In the genomic region with DNA sequence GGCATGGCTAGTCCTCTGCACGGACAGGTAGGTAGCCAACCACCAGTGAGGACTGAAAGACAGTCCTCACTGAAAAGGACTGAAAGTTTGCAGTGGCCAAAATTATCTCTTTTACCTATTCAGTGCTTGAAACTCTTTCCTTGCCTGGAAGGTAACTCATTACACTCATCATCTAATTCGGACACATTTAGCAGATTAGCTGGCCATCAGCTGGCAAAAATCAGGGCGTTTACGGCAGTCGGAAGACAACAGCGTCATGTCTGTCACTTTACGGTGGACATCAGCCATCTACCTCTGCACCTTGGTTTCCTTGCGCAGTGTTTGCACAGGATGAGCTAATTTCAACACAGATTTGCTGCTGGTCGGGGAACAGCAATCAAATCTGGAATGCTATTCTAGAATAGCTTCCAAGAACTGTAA, we compare ENCODE assay signal across 1 cellular context.
TF ChIP-seq lines count a peak whose summit lies in the region.

No MANE protein-coding gene starts in this region.

TF ChIP-seq in K562, 482 proteins besides CTCF, POLR2A, EP300 and RAD21 (continued from another document and continues in another):
- TF ChIP-seq, protein P1, sequence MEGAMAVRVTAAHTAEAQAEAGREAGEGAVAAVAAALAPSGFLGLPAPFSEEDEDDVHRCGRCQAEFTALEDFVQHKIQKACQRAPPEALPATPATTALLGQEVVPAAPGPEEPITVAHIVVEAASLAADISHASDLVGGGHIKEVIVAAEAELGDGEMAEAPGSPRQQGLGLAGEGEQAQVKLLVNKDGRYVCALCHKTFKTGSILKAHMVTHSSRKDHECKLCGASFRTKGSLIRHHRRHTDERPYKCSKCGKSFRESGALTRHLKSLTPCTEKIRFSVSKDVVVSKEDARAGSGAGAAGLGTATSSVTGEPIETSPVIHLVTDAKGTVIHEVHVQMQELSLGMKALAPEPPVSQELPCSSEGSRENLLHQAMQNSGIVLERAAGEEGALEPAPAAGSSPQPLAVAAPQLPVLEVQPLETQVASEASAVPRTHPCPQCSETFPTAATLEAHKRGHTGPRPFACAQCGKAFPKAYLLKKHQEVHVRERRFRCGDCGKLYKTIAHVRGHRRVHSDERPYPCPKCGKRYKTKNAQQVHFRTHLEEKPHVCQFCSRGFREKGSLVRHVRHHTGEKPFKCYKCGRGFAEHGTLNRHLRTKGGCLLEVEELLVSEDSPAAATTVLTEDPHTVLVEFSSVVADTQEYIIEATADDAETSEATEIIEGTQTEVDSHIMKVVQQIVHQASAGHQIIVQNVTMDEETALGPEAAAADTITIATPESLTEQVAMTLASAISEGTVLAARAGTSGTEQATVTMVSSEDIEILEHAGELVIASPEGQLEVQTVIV (CRISPR knock-in tag; IDR thresholded peaks at IDR 0.05; ENCODE audit: borderline replicate concordance) = peak; percentile 94
- TF ChIP-seq MAZ (CRISPR knock-in tag; conservative IDR thresholded peaks at IDR 0.05 in 1 of 2, IDR thresholded peaks at IDR 0.05 in 1 of 2) = no peak
- TF ChIP-seq, protein P2, sequence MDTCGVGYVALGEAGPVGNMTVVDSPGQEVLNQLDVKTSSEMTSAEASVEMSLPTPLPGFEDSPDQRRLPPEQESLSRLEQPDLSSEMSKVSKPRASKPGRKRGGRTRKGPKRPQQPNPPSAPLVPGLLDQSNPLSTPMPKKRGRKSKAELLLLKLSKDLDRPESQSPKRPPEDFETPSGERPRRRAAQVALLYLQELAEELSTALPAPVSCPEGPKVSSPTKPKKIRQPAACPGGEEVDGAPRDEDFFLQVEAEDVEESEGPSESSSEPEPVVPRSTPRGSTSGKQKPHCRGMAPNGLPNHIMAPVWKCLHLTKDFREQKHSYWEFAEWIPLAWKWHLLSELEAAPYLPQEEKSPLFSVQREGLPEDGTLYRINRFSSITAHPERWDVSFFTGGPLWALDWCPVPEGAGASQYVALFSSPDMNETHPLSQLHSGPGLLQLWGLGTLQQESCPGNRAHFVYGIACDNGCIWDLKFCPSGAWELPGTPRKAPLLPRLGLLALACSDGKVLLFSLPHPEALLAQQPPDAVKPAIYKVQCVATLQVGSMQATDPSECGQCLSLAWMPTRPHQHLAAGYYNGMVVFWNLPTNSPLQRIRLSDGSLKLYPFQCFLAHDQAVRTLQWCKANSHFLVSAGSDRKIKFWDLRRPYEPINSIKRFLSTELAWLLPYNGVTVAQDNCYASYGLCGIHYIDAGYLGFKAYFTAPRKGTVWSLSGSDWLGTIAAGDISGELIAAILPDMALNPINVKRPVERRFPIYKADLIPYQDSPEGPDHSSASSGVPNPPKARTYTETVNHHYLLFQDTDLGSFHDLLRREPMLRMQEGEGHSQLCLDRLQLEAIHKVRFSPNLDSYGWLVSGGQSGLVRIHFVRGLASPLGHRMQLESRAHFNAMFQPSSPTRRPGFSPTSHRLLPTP (IDR thresholded peaks at IDR 0.05; ENCODE audit: borderline replicate concordance, extremely low read depth, insufficient read length) = no peak
- no peak for TF ChIP-seq RB1 (IDR thresholded peaks at IDR 0.05; ENCODE audit: low read depth)
- TF ChIP-seq CHCHD3 (CRISPR knock-in tag; IDR thresholded peaks at IDR 0.05) = no peak
- no peak for TF ChIP-seq NR2C1 (IDR thresholded peaks at IDR 0.05)
- TF ChIP-seq NR2C1 (tag; IDR thresholded peaks at IDR 0.05) = no peak
- TF ChIP-seq PHF21A (IDR thresholded peaks at IDR 0.05; ENCODE audit: borderline replicate concordance, low read depth) = peak; percentile 57; the same call in 1 of the 2 replicates
- TF ChIP-seq SREBF2 (CRISPR knock-in tag; IDR thresholded peaks at IDR 0.05) = no peak
- no peak for TF ChIP-seq HLTF (IDR thresholded peaks at IDR 0.05)
- TF ChIP-seq, protein P3, sequence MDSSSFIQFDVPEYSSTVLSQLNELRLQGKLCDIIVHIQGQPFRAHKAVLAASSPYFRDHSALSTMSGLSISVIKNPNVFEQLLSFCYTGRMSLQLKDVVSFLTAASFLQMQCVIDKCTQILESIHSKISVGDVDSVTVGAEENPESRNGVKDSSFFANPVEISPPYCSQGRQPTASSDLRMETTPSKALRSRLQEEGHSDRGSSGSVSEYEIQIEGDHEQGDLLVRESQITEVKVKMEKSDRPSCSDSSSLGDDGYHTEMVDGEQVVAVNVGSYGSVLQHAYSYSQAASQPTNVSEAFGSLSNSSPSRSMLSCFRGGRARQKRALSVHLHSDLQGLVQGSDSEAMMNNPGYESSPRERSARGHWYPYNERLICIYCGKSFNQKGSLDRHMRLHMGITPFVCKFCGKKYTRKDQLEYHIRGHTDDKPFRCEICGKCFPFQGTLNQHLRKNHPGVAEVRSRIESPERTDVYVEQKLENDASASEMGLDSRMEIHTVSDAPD (CRISPR knock-in tag; IDR thresholded peaks at IDR 0.05) = no peak
- no peak for TF ChIP-seq ZNF76 (CRISPR knock-in tag; IDR thresholded peaks at IDR 0.05; ENCODE audit: borderline replicate concordance)
- no peak for TF ChIP-seq MEF2A (IDR thresholded peaks at IDR 0.05; ENCODE audit: control insufficient read depth, low read depth, low read length)
- no peak for TF ChIP-seq ETV6 (IDR thresholded peaks at IDR 0.05; ENCODE audit: borderline replicate concordance in 1 of 2, low read depth in 2 of 2, low read length in 1 of 2)
- no peak for TF ChIP-seq ETV6 (CRISPR knock-in tag; IDR thresholded peaks at IDR 0.05; ENCODE audit: borderline replicate concordance)
- no peak for TF ChIP-seq SMAD2 (IDR thresholded peaks at IDR 0.05; ENCODE audit: low read depth, low read length)
- TF ChIP-seq, protein P4, sequence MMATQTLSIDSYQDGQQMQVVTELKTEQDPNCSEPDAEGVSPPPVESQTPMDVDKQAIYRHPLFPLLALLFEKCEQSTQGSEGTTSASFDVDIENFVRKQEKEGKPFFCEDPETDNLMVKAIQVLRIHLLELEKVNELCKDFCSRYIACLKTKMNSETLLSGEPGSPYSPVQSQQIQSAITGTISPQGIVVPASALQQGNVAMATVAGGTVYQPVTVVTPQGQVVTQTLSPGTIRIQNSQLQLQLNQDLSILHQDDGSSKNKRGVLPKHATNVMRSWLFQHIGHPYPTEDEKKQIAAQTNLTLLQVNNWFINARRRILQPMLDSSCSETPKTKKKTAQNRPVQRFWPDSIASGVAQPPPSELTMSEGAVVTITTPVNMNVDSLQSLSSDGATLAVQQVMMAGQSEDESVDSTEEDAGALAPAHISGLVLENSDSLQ (IDR thresholded peaks at IDR 0.05) = peak; percentile 87
- TF ChIP-seq KAT7 (CRISPR knock-in tag; IDR thresholded peaks at IDR 0.05; ENCODE audit: borderline replicate concordance) = no peak
- TF ChIP-seq, protein P5, sequence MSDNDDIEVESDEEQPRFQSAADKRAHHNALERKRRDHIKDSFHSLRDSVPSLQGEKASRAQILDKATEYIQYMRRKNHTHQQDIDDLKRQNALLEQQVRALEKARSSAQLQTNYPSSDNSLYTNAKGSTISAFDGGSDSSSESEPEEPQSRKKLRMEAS (CRISPR knock-in tag; IDR thresholded peaks at IDR 0.05) = no peak
- TF ChIP-seq, protein P6, sequence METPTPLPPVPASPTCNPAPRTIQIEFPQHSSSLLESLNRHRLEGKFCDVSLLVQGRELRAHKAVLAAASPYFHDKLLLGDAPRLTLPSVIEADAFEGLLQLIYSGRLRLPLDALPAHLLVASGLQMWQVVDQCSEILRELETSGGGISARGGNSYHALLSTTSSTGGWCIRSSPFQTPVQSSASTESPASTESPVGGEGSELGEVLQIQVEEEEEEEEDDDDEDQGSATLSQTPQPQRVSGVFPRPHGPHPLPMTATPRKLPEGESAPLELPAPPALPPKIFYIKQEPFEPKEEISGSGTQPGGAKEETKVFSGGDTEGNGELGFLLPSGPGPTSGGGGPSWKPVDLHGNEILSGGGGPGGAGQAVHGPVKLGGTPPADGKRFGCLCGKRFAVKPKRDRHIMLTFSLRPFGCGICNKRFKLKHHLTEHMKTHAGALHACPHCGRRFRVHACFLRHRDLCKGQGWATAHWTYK (CRISPR knock-in tag; IDR thresholded peaks at IDR 0.05) = no peak
- no peak for TF ChIP-seq ASH1L (IDR thresholded peaks at IDR 0.05; ENCODE audit: borderline replicate concordance, low read depth, partially characterized antibody)
- peak; percentile 58; the same call in 1 of the 2 replicates for TF ChIP-seq ZNF766 (CRISPR knock-in tag; conservative IDR thresholded peaks at IDR 0.05)
- no peak for TF ChIP-seq MECOM (CRISPR knock-in tag; IDR thresholded peaks at IDR 0.05)
- no peak for TF ChIP-seq CEBPB (tag; IDR thresholded peaks at IDR 0.05)
- no peak for TF ChIP-seq SNIP1 (IDR thresholded peaks at IDR 0.05; ENCODE audit: low read depth)
- no peak for TF ChIP-seq PCBP1 (IDR thresholded peaks at IDR 0.05; ENCODE audit: low read depth, low read length, poor library complexity, severe bottlenecking)
- TF ChIP-seq CXXC5 (CRISPR knock-in tag; IDR thresholded peaks at IDR 0.05) = no peak
- TF ChIP-seq, protein P7, sequence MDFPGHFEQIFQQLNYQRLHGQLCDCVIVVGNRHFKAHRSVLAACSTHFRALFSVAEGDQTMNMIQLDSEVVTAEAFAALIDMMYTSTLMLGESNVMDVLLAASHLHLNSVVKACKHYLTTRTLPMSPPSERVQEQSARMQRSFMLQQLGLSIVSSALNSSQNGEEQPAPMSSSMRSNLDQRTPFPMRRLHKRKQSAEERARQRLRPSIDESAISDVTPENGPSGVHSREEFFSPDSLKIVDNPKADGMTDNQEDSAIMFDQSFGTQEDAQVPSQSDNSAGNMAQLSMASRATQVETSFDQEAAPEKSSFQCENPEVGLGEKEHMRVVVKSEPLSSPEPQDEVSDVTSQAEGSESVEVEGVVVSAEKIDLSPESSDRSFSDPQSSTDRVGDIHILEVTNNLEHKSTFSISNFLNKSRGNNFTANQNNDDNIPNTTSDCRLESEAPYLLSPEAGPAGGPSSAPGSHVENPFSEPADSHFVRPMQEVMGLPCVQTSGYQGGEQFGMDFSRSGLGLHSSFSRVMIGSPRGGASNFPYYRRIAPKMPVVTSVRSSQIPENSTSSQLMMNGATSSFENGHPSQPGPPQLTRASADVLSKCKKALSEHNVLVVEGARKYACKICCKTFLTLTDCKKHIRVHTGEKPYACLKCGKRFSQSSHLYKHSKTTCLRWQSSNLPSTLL (IDR thresholded peaks at IDR 0.05) = no peak
- TF ChIP-seq KLF10 (CRISPR knock-in tag; IDR thresholded peaks at IDR 0.05) = no peak
- TF ChIP-seq KLF13 (tag; IDR thresholded peaks at IDR 0.05; ENCODE audit: borderline replicate concordance, low read depth) = no peak
- TF ChIP-seq, protein P8, sequence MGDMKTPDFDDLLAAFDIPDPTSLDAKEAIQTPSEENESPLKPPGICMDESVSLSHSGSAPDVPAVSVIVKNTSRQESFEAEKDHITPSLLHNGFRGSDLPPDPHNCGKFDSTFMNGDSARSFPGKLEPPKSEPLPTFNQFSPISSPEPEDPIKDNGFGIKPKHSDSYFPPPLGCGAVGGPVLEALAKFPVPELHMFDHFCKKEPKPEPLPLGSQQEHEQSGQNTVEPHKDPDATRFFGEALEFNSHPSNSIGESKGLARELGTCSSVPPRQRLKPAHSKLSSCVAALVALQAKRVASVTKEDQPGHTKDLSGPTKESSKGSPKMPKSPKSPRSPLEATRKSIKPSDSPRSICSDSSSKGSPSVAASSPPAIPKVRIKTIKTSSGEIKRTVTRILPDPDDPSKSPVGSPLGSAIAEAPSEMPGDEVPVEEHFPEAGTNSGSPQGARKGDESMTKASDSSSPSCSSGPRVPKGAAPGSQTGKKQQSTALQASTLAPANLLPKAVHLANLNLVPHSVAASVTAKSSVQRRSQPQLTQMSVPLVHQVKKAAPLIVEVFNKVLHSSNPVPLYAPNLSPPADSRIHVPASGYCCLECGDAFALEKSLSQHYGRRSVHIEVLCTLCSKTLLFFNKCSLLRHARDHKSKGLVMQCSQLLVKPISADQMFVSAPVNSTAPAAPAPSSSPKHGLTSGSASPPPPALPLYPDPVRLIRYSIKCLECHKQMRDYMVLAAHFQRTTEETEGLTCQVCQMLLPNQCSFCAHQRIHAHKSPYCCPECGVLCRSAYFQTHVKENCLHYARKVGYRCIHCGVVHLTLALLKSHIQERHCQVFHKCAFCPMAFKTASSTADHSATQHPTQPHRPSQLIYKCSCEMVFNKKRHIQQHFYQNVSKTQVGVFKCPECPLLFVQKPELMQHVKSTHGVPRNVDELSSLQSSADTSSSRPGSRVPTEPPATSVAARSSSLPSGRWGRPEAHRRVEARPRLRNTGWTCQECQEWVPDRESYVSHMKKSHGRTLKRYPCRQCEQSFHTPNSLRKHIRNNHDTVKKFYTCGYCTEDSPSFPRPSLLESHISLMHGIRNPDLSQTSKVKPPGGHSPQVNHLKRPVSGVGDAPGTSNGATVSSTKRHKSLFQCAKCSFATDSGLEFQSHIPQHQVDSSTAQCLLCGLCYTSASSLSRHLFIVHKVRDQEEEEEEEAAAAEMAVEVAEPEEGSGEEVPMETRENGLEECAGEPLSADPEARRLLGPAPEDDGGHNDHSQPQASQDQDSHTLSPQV (IDR thresholded peaks at IDR 0.05) = 0 out of 2 replicates have a peak, but pooled peaks have one; percentile 22
- TF ChIP-seq CSDE1 (IDR thresholded peaks at IDR 0.05) = peak in 1 of 2 experiments; percentile 47; a peak in 1 of 4 replicates
- TF ChIP-seq NCOR1 (IDR thresholded peaks at IDR 0.05) = no peak
- TF ChIP-seq GTF2A2 (tag; IDR thresholded peaks at IDR 0.05) = no peak
- TF ChIP-seq KAT2B (IDR thresholded peaks at IDR 0.05; ENCODE audit: low read depth, low read length) = no peak
- no peak for TF ChIP-seq OTX1 (CRISPR knock-in tag; IDR thresholded peaks at IDR 0.05)
- TF ChIP-seq ZNF354B (CRISPR knock-in tag; IDR thresholded peaks at IDR 0.05) = no peak
- TF ChIP-seq, protein P9, sequence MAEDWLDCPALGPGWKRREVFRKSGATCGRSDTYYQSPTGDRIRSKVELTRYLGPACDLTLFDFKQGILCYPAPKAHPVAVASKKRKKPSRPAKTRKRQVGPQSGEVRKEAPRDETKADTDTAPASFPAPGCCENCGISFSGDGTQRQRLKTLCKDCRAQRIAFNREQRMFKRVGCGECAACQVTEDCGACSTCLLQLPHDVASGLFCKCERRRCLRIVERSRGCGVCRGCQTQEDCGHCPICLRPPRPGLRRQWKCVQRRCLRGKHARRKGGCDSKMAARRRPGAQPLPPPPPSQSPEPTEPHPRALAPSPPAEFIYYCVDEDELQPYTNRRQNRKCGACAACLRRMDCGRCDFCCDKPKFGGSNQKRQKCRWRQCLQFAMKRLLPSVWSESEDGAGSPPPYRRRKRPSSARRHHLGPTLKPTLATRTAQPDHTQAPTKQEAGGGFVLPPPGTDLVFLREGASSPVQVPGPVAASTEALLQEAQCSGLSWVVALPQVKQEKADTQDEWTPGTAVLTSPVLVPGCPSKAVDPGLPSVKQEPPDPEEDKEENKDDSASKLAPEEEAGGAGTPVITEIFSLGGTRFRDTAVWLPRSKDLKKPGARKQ (CRISPR knock-in tag; IDR thresholded peaks at IDR 0.05) = no peak
- no peak for TF ChIP-seq BHLHE40 (IDR thresholded peaks at IDR 0.05; ENCODE audit: low read length)
- no peak for TF ChIP-seq MYNN (IDR thresholded peaks at IDR 0.05)
- TF ChIP-seq MYNN (CRISPR knock-in tag; IDR thresholded peaks at IDR 0.05) = no peak
- 0 out of 2 replicates have a peak, but pooled peaks have one; percentile 36 for TF ChIP-seq PML (IDR thresholded peaks at IDR 0.05; ENCODE audit: low read length)
- TF ChIP-seq ZNF764 (CRISPR knock-in tag; IDR thresholded peaks at IDR 0.05; ENCODE audit: low read depth) = no peak
- no peak for TF ChIP-seq SNRNP70 (optimal IDR thresholded peaks at IDR 0.05; ENCODE audit: low read depth, low read length)
- TF ChIP-seq ZNF217 (CRISPR knock-in tag; IDR thresholded peaks at IDR 0.05) = no peak
- no peak for TF ChIP-seq SOX6 (IDR thresholded peaks at IDR 0.05)
- no peak for TF ChIP-seq CBX5 (IDR thresholded peaks at IDR 0.05; ENCODE audit: borderline replicate concordance, low read depth)
